ENCODE assay signal across 10 cellular contexts in genomic region chr1:18946550-18947381, GRCh38. TPM values are rescaled to one million over a fixed set of nuclear protein-coding genes. Genes with fewer than 3 reads are reported as not detected.
A peak's percentile ranks its signal among the peaks of the same experiment; 100 is the strongest.
DNase-seq lines count a peak whose midpoint lies in the region; ATAC-seq, FAIRE-seq and TF ChIP-seq lines count a peak whose summit lies in the region.
"Had no signal": no experiment of that assay in that cellular context is flagged by ENCODE, and none has a peak within 500 bp of the region (broad histone marks: within the 10 kb centered on the region; RNA-seq: fewer than 3 reads in every experiment).

No MANE protein-coding gene starts in this region.

- H3K27ac ChIP-seq in body of pancreas (peak overlapping the region in 3 of 4 donors; percentile 18 to 87 (median 55)), muscle layer of colon (ENCODE audit: low read depth, low read length) (peak overlapping the region; percentile 91), tibial artery (peak overlapping the region; percentile 94 to 98), small intestine (ENCODE audit: low read depth in 1 of 2, low read length in 1 of 2) (peak overlapping the region in 1 of 2 donors; percentile 5)

- WGBS in body of pancreas, 2 donors = 69 to 73% methylated on average over 8 to 15 of the region's 15 CpGs
- 59 to 66% (median 66%) methylated on average over 15 of the region's 15 CpGs for WGBS in small intestine, 3 donors

- peak overlapping the region; percentile 98 for H3K27ac Mint-ChIP-seq in activated T-cell treated with anti-CD3 and anti-CD28 coated beads, Interleukin-2, amount 50 U/mL, for 24 hours

- no peaks in the 10 kb centered on the region for H3K9me3 Mint-ChIP-seq in activated T-cell treated with anti-CD3 and anti-CD28 coated beads, Interleukin-2, amount 50 U/mL, for 24 hours

- no peak overlapping the region for H3K9ac ChIP-seq in muscle layer of colon (ENCODE audit: low read length)

- H3K4me3 ChIP-seq in body of pancreas (no peak overlapping the region), muscle layer of colon (ENCODE audit: low read depth in 1 of 2, low read length in 2 of 2) (no peak overlapping the region), tibial artery (no peak overlapping the region), small intestine (ENCODE audit: low read depth in 1 of 2, low read length in 2 of 2) (no peak overlapping the region)

- H3K27me3 Mint-ChIP-seq in activated T-cell treated with anti-CD3 and anti-CD28 coated beads, Interleukin-2, amount 50 U/mL, for 24 hours = no peaks in the 10 kb centered on the region

- TF ChIP-seq POLR2A in body of pancreas (IDR thresholded peaks at IDR 0.05) = no peak
- no peak for TF ChIP-seq POLR2A in GM12891 (IDR thresholded peaks at IDR 0.05; ENCODE audit: low read depth, low read length)

- H3K4me1 Mint-ChIP-seq in activated T-cell treated with anti-CD3 and anti-CD28 coated beads, Interleukin-2, amount 50 U/mL, for 24 hours (ENCODE audit: low read depth) = peaks cover 87% of the 10 kb centered on the region

- no peaks in the 10 kb centered on the region for H3K36me3 ChIP-seq in body of pancreas (replicated peaks in 1 of 2; ENCODE audit: insufficient read depth in 1 of 2, low read depth in 2 of 2)
- H3K36me3 ChIP-seq in muscle layer of colon (ENCODE audit: insufficient read depth, low read length) = no peaks in the 10 kb centered on the region
- H3K36me3 ChIP-seq in tibial artery = no peaks in the 10 kb centered on the region
- no peaks in the 10 kb centered on the region for H3K36me3 ChIP-seq in small intestine (ENCODE audit: control insufficient read depth in 2 of 2, insufficient read depth in 2 of 2, low read length in 2 of 2)

- peaks cover 26% of the 10 kb centered on the region for H3K36me3 Mint-ChIP-seq in activated T-cell treated with anti-CD3 and anti-CD28 coated beads, Interleukin-2, amount 50 U/mL, for 24 hours (ENCODE audit: low read depth)

- no peak overlapping the region for H3K4me3 Mint-ChIP-seq in activated T-cell treated with anti-CD3 and anti-CD28 coated beads, Interleukin-2, amount 50 U/mL, for 24 hours

- H3K27me3 ChIP-seq in body of pancreas = no peaks in the 10 kb centered on the region
- no peaks in the 10 kb centered on the region for H3K27me3 ChIP-seq in muscle layer of colon (ENCODE audit: control insufficient read depth in 1 of 2, insufficient read depth in 2 of 2, low read length in 2 of 2)
- no peaks in the 10 kb centered on the region for H3K27me3 ChIP-seq in tibial artery
- no peaks in the 10 kb centered on the region for H3K27me3 ChIP-seq in small intestine (ENCODE audit: control insufficient read depth in 2 of 2, insufficient read depth in 2 of 2, low read length in 2 of 2)

- intact Hi-C loops in body of pancreas (cut with DNase I) (no loop called here), tibial artery (cut with DNase I; ENCODE audit: low total_unique reads) (no loop called here)

- H3K9me3 ChIP-seq in body of pancreas (no peaks in the 10 kb centered on the region), muscle layer of colon (ENCODE audit: low read length) (no peaks in the 10 kb centered on the region), tibial artery (no peaks in the 10 kb centered on the region), small intestine (ENCODE audit: control insufficient read depth, low read depth) (no peaks in the 10 kb centered on the region)

- peaks cover 90% of the 10 kb centered on the region for H3K4me1 ChIP-seq in body of pancreas
- H3K4me1 ChIP-seq in muscle layer of colon (ENCODE audit: insufficient read depth, low read length) = peaks cover 83% of the 10 kb centered on the region
- H3K4me1 ChIP-seq in tibial artery = peaks cover 10 to 96% (median 81%) of the 10 kb centered on the region in 4 donors
- peaks cover 0 to 22% of the 10 kb centered on the region in 2 donors for H3K4me1 ChIP-seq in small intestine (ENCODE audit: control insufficient read depth in 2 of 2, insufficient read depth in 1 of 2, low read depth in 1 of 2, low read length in 1 of 2)

- FAIRE-seq in GM12891 (lab: Jason Lieb, UNC) (no peak), small intestine (lab: Jason Lieb, UNC) (no peak)
- FAIRE-seq: A204.1 had no signal

- TF ChIP-seq CTCF in body of pancreas (IDR thresholded peaks at IDR 0.05) = no peak
- no peak for TF ChIP-seq CTCF in tibial artery (IDR thresholded peaks at IDR 0.05)

- DNase-seq in activated T-cell treated with anti-CD3 and anti-CD28 coated beads, Interleukin-2, amount 50 U/mL, for 24 hours = no peak
- DNase-seq in activated T-cell treated with anti-CD3 and anti-CD28 coated beads, Interleukin-2, amount 50 U/mL, for 1 hour = no peak
- DNase-seq in body of pancreas (no peak), tibial artery (no peak), GM12891 (ENCODE audit: insufficient read length, low spot score) (no peak), small intestine (no peak)
- DNase-seq: NCI-H1105 had no signal

- ATAC-seq in body of pancreas (no peak), GM18873 (IDR thresholded peaks at IDR 0.05; ENCODE audit: low FRiP score, unreplicated experiment) (no peak)

TF ChIP-seq in GM12891, 5 proteins besides CTCF, POLR2A, EP300 and RAD21:
- TF ChIP-seq SPI1 (IDR thresholded peaks at IDR 0.05; ENCODE audit: low read depth, low read length) = no peak
- TF ChIP-seq POU2F2 (IDR thresholded peaks at IDR 0.05; ENCODE audit: low read depth, low read length) = no peak
- no peak for TF ChIP-seq POLR2AphosphoS5 (IDR thresholded peaks at IDR 0.05; ENCODE audit: low read depth, low read length)
- TF ChIP-seq PAX5 (IDR thresholded peaks at IDR 0.05; ENCODE audit: insufficient read depth, low read length, severe bottlenecking) = no peak
- TF ChIP-seq TAF1 (IDR thresholded peaks at IDR 0.05; ENCODE audit: low read depth, low read length) = no peak

RNA-seq across cellular contexts. Expression of gene IFFO2, which starts 9.7 kb away (rescaled TPM):
- 100 to 1,000 TPM in 1 of 2 donors, 10 to 100 TPM in 1; 23.1 to 219 TPM for total RNA-seq in body of pancreas
- polyA plus RNA-seq in GM12891 (2012; ENCODE audit: low read depth, missing spikeins) = 8.1 TPM
- polyA plus RNA-seq in small intestine = 1 to 10 TPM in 2 of 3 donors, under 1 TPM in 1; 0.22 to 3.5 (median 1.4) TPM

RNA-seq across cellular contexts. Expression of gene ALDH4A1, which starts 44.4 kb away (rescaled TPM):
- total RNA-seq in body of pancreas = 10 to 100 TPM in 1 of 2 donors, 1 to 10 TPM in 1; 4.7 to 15.5 TPM
- polyA plus RNA-seq in GM12891 (2012; ENCODE audit: low read depth, missing spikeins) = 8.5 TPM
- 1 to 10 TPM in 1 of 3 donors, under 1 TPM in 2; 0.22 to 6.3 (median 0.81) TPM for polyA plus RNA-seq in small intestine
